In genomic region chr3:87287025-87287424, GRCh38 we compare ENCODE assay signal across 1 cellular context.
TF ChIP-seq lines count a peak whose summit lies in the region.

No MANE protein-coding gene starts in this region.

TF ChIP-seq in IMR-90, 13 proteins besides CTCF, POLR2A, EP300 and RAD21 (continued from another document):
- TF ChIP-seq ELK1 (IDR thresholded peaks at IDR 0.05; ENCODE audit: borderline replicate concordance, low read depth, low read length) (no peak), CHD1 (IDR thresholded peaks at IDR 0.05; ENCODE audit: low read depth, low read length) (no peak), MXI1 (IDR thresholded peaks at IDR 0.05; ENCODE audit: borderline replicate concordance, low read depth, low read length) (no peak), CEBPB (IDR thresholded peaks at IDR 0.05; ENCODE audit: low read depth, low read length) (no peak), BHLHE40 (IDR thresholded peaks at IDR 0.05; ENCODE audit: low read depth, low read length) (no peak), RFX5 (IDR thresholded peaks at IDR 0.05; ENCODE audit: low read depth, low read length) (no peak), RCOR1 (IDR thresholded peaks at IDR 0.05; ENCODE audit: insufficient replicate concordance, low read length) (no peak)
